Comparison of ENCODE assay signal across 8 cellular contexts in the genomic region with DNA sequence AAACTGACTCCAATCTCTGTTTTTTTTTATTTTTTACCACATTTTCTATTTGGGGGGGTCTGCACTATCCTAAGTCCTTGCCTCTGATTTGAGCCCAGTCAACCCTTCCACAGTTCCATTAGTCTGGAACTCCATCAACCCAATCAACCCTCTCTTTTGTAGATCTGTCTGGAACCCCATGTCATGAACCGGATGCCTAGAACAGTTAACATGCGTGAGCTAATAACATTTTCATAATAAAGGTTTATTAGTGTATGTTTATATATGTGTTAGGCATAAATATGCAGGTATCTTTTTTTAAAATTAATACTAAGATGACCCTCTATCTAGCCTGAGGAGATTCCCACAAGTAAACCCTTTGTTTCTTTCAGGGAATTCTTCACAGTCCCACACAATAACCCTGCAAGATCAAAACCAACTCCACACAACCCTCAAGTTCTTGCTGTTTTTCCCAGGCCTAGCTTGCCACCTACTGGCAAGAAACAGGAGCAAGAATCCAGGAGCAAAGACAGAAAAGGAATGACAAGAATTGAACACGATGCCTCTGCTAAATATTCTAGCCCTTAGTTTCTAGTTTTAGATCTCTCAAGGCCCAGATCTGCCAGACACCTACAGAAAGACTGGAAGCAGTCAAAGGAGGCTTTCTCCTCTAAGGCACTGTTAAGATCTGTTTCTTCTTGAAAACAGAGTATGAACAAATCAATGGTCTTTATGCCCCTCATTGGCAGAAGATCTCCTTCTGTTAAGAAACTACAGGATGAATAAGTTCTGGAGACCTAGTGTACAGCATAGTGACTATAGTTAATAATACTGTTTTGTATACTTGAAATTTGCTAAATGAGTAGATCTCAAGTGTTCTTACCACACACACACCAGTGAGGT.
DNase-seq lines count a peak whose midpoint lies in the region; FAIRE-seq and TF ChIP-seq lines count a peak whose summit lies in the region.

No MANE protein-coding gene starts in this region.

- no peak for FAIRE-seq in H54 (lab: Jason Lieb, UNC)

- no peak for TF ChIP-seq POLR2A in H54 (IDR thresholded peaks at IDR 0.05; ENCODE audit: low read depth, low read length)

- TF ChIP-seq CTCF in 22Rv1 (IDR thresholded peaks at IDR 0.05) (peak; percentile 86), VCaP (conservative IDR thresholded peaks at IDR 0.05) (peak; percentile 76), retinal pigment epithelial cell (conservative IDR thresholded peaks at IDR 0.05; ENCODE audit: low read depth, low read length) (peak; percentile 81)

- H3K27ac ChIP-seq in 22Rv1 = no peak overlapping the region
- no peak overlapping the region for H3K27ac ChIP-seq in VCaP

- peak; percentile 27 for DNase-seq in Daoy (ENCODE audit: low read depth)
- DNase-seq in H54 (ENCODE audit: insufficient read length, low spot score) = peak; percentile 12
- peak; percentile 42 for DNase-seq in M059J (ENCODE audit: low read depth)
- peak; percentile 44 for DNase-seq in glomerular visceral epithelial cell (ENCODE audit: extremely low spot score)
- DNase-seq in retinal pigment epithelial cell (ENCODE audit: low read depth) = peak; percentile 6
- DNase-seq in NK-92 (lab: John Stamatoyannopoulos, UW; ENCODE audit: unreplicated experiment) = no peak

- H3K4me3 ChIP-seq in retinal pigment epithelial cell (ENCODE audit: low read length) = no peak overlapping the region
